In the genomic region with DNA sequence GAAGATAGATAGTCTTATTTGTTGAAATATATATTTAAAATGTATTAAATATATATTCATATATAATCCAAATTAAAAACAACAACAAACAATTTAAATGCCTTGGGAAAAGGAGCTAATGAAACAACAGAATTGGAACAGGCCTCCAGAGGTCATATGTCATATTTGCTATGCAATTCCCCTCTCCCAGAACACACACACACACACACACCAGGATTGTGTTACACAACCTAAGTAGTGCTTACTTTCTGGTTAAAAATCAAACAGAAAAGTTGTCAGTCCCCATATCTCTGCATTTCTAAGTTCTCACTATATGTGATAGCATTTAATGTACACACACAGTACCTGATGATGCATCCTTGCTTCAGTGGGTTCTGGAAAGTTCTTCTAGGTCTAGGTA, we compare ENCODE assay signal across 22 cellular contexts.
"Had no signal": no experiment of that assay in that cellular context is flagged by ENCODE, and none has a peak within 500 bp of the region (broad histone marks: within the 10 kb centered on the region; RNA-seq: fewer than 3 reads in every experiment).

No MANE protein-coding gene starts in this region.

- DNase-seq: effector CD4-positive, alpha-beta T cell; endodermal cell; islet precursor cell; left ventricle myocardium inferior; mesenchymal stem cell; midbrain; naive B cell; occipital lobe; pancreas; right cardiac atrium; stimulated activated CD4-positive, alpha-beta T cell treated with anti-CD3 and anti-CD28 coated beads, Interleukin-15, amount 100 ng/mL, for 24 hours; stimulated activated CD4-positive, alpha-beta T cell treated with anti-CD3 and anti-CD28 coated beads, Interleukin-1b, Interleukin-23, amount 100 ng/mL, for 48 hours; stimulated activated CD4-positive, alpha-beta T cell treated with anti-CD3 and anti-CD28 coated beads, Interleukin-4, amount 100 ng/mL, for 24 hours; stomach; substantia nigra; transverse colon had no signal

- H3K27me3 Mint-ChIP-seq: progenitor cell of endocrine pancreas; stimulated activated memory B cell treated with anti-CD40 and anti-IgM and Interleukin-4, amounts not matched to agents 10 μg/mL and 1 μg/mL and 100 μg/mL, for 72 hours had no signal

- H3K27me3 ChIP-seq: pancreas, stomach, transverse colon had no signal

- ATAC-seq: pancreas; right cardiac atrium; stimulated activated memory B cell treated with anti-CD40 and anti-IgM and Interleukin-4, amounts not matched to agents 10 μg/mL and 1 μg/mL and 100 μg/mL, for 72 hours had no signal

- H3K36me3 ChIP-seq: left ventricle myocardium inferior, pancreas, stomach, thoracic aorta, transverse colon had no signal

- H3K27ac Mint-ChIP-seq: endodermal cell; naive B cell; nephron; progenitor cell of endocrine pancreas; stimulated activated memory B cell treated with anti-CD40 and anti-IgM and Interleukin-4, amounts not matched to agents 10 μg/mL and 1 μg/mL and 100 μg/mL, for 72 hours had no signal

- H3K9me3 Mint-ChIP-seq: endodermal cell; nephron; stimulated activated memory B cell treated with anti-CD40 and anti-IgM and Interleukin-4, amounts not matched to agents 10 μg/mL and 1 μg/mL and 100 μg/mL, for 72 hours had no signal

- H3K27ac ChIP-seq: coronary artery, left ventricle myocardium inferior, pancreas, stomach, thoracic aorta, transverse colon had no signal

- H3K9me3 ChIP-seq: left ventricle myocardium inferior, pancreas, stomach, thoracic aorta, transverse colon had no signal

- H3K4me3 ChIP-seq: coronary artery, left ventricle myocardium inferior, lung, pancreas, stomach, thoracic aorta, transverse colon had no signal

- H3K4me3 Mint-ChIP-seq: endodermal cell; naive B cell; nephron; stimulated activated memory B cell treated with anti-CD40 and anti-IgM and Interleukin-4, amounts not matched to agents 10 μg/mL and 1 μg/mL and 100 μg/mL, for 72 hours had no signal

- H3K36me3 Mint-ChIP-seq: naive B cell; stimulated activated memory B cell treated with anti-CD40 and anti-IgM and Interleukin-4, amounts not matched to agents 10 μg/mL and 1 μg/mL and 100 μg/mL, for 72 hours had no signal

- H3K4me1 Mint-ChIP-seq: nephron; stimulated activated memory B cell treated with anti-CD40 and anti-IgM and Interleukin-4, amounts not matched to agents 10 μg/mL and 1 μg/mL and 100 μg/mL, for 72 hours had no signal

- H3K4me1 ChIP-seq: left ventricle myocardium inferior, pancreas, stomach, transverse colon had no signal
